In genomic region chr12:116547955-116548471, GRCh38 we compare ENCODE assay signal across 9 cellular contexts. TPM values are rescaled to one million over a fixed set of nuclear protein-coding genes. Genes with fewer than 3 reads are reported as not detected.
A peak's percentile ranks its signal among the peaks of the same experiment; 100 is the strongest.
DNase-seq lines count a peak whose midpoint lies in the region; ATAC-seq and TF ChIP-seq lines count a peak whose summit lies in the region.
"Had no signal": no experiment of that assay in that cellular context is flagged by ENCODE, and none has a peak within 500 bp of the region (broad histone marks: within the 10 kb centered on the region; RNA-seq: fewer than 3 reads in every experiment).

No MANE protein-coding gene starts in this region.

- H3K9me2 ChIP-seq in Karpas-422 (replicated peaks; ENCODE audit: insufficient read depth, low read length), result peaks cover 4% of the 10 kb centered on the region; the same call in 1 of the 2 replicates

- no peak overlapping the region for H3K27ac ChIP-seq in Karpas-422 (ENCODE audit: low read length)

- TF ChIP-seq CTCF in fibroblast of pulmonary artery (IDR thresholded peaks at IDR 0.05; ENCODE audit: low read length, missing control alignments), result no peak

- peak overlapping the region; percentile 37; the same call in 1 of the 2 replicates for H3K9ac ChIP-seq in Karpas-422 (ENCODE audit: low read length)

- ATAC-seq in GM21576 (IDR thresholded peaks at IDR 0.05; ENCODE audit: unreplicated experiment), result peak; percentile 82
- ATAC-seq in left lobe of liver, result no peak
- ATAC-seq: left lung had no signal

- H3K9me3 ChIP-seq in Karpas-422 (ENCODE audit: low read length), result no peaks in the 10 kb centered on the region
- H3K9me3 ChIP-seq: left lung had no signal

- no peak overlapping the region for H2AFZ ChIP-seq in Karpas-422 (ENCODE audit: low read length)

- no peaks in the 10 kb centered on the region for H3K36me3 ChIP-seq in Karpas-422 (ENCODE audit: insufficient read depth, low read length)
- H3K36me3 ChIP-seq: left lung had no signal

- DNase-seq in GF-D8 (lab: John Stamatoyannopoulos, UW) (peak; percentile 69), Karpas-422 (no peak), fibroblast of pulmonary artery (ENCODE audit: low read depth) (peak; percentile 16), NCI-H1417 (lab: John Stamatoyannopoulos, UW) (no peak), NCI-H2107 treated with DMSO at 0.1 percent for 48 hours (lab: John Stamatoyannopoulos, UW; ENCODE audit: unreplicated experiment) (no peak), left lobe of liver (ENCODE audit: low spot score) (no peak)
- DNase-seq in activated effector memory CD4-positive, alpha-beta T cell treated with Interleukin-2 at 50 U/mL for 16 hours, result no peak
- DNase-seq: left lung had no signal

- H3K79me2 ChIP-seq in Karpas-422 (ENCODE audit: low read length), result no peaks in the 10 kb centered on the region

- H3K4me2 ChIP-seq in Karpas-422 (ENCODE audit: low read depth, low read length, poor library complexity, severe bottlenecking), result no peak overlapping the region

- H3K4me3 ChIP-seq in Karpas-422 (ENCODE audit: low read length), result no peak overlapping the region
- H3K4me3 ChIP-seq in fibroblast of pulmonary artery (replicated peaks; ENCODE audit: low read depth, low read length), result no peak overlapping the region
- H3K4me3 ChIP-seq: left lung had no signal

- no peaks in the 10 kb centered on the region for H4K20me1 ChIP-seq in Karpas-422 (ENCODE audit: insufficient read depth, low read depth, low read length)

- no peaks in the 10 kb centered on the region for H3K27me3 ChIP-seq in Karpas-422 (ENCODE audit: low read length)
- H3K27me3 ChIP-seq: left lung had no signal

- peaks cover 39% of the 10 kb centered on the region for H3K4me1 ChIP-seq in Karpas-422 (ENCODE audit: low read length)

RNA-seq across cellular contexts. Expression of gene MAP1LC3B2, which starts 11.2 kb away (rescaled TPM):
- 0.32 and 0.71 TPM in 2 replicates for total RNA-seq in Karpas-422 (2014; rRNA removed; shearing (Covaris generic); ENCODE audit: low replicate concordance)
- total RNA-seq in left lobe of liver, result not detected

Comparison
In these comparisons a context has a peak if more than half of its experiments do, and no peak if none do; other contexts are left out.
1. DNase-seq: peak in GF-D8 (single experiment) and fibroblast of pulmonary artery (single experiment); none in Karpas-422 (single experiment), NCI-H1417 (0 of 3), activated effector memory CD4-positive, alpha-beta T cell treated with Interleukin-2 at 50 U/mL for 16 hours (single experiment), NCI-H2107 treated with DMSO at 0.1 percent for 48 hours (single experiment) and left lobe of liver (single experiment).